Comparison of ENCODE assay signal across 13 cellular contexts in the genomic region with DNA sequence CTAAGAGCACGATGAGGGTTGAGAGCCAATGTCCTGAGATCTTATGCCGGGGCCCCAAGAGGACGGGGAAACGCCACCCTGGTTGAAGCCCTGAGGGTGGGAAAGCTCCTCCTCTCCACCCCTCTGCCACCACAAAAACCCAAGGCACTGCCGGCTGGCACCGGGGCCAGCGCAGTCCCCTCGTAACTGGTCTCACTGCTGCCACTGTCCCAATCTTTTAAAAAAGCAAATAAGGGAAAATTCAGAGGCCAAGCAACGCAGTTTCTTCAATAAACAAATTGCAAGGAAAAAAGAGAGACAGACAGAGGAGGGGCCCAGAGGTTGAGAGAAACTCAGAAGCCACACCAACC. TPM values are rescaled to one million over a fixed set of nuclear protein-coding genes. Genes with fewer than 3 reads are reported as not detected.
A peak's percentile ranks its signal among the peaks of the same experiment; 100 is the strongest.
DNase-seq lines count a peak whose midpoint lies in the region; ATAC-seq and TF ChIP-seq lines count a peak whose summit lies in the region.
"Had no signal": no experiment of that assay in that cellular context is flagged by ENCODE, and none has a peak within 500 bp of the region (broad histone marks: within the 10 kb centered on the region; RNA-seq: fewer than 3 reads in every experiment).

No MANE protein-coding gene starts in this region.

- H3K9me3 ChIP-seq in iPS DF 6.9 (ENCODE audit: control insufficient read depth, insufficient read depth, low read length), result no peaks in the 10 kb centered on the region
- no peaks in the 10 kb centered on the region for H3K9me3 ChIP-seq in left lung
- H3K9me3 ChIP-seq in tibial artery, result no peaks in the 10 kb centered on the region

- no CpG with 5 or more reads among the region's 9 CpGs for WGBS in iPS DF 6.9 (ENCODE audit: insufficient coverage, insufficient read length)

- H3K9me3 Mint-ChIP-seq in natural killer cell (no peaks in the 10 kb centered on the region), T-cell (no peaks in the 10 kb centered on the region), type B pancreatic cell (no peaks in the 10 kb centered on the region)
- no peaks in the 10 kb centered on the region for H3K9me3 Mint-ChIP-seq in natural killer cell treated with Interleukin-12 subunit alpha and Interleukin-12 subunit beta and Interleukin-15 and Interleukin-18, amount 100 ng/mL, for 72 hours

- H3K36me3 ChIP-seq in iPS DF 6.9 (ENCODE audit: control insufficient read depth, insufficient read depth, low read length), result no peaks in the 10 kb centered on the region; the same call in 1 of the 2 replicates
- no peaks in the 10 kb centered on the region for H3K36me3 ChIP-seq in left lung
- H3K36me3 ChIP-seq in tibial artery, result no peaks in the 10 kb centered on the region

- no peak for TF ChIP-seq CTCF in natural killer cell (IDR thresholded peaks at IDR 0.05)
- TF ChIP-seq CTCF in type B pancreatic cell (conservative IDR thresholded peaks at IDR 0.05), result no peak
- no peak for TF ChIP-seq CTCF in left lung (IDR thresholded peaks at IDR 0.05)
- TF ChIP-seq CTCF in tibial artery (IDR thresholded peaks at IDR 0.05), result no peak

- H3K4me3 ChIP-seq in iPS DF 6.9 (ENCODE audit: low read length) (peak overlapping the region; percentile 49; the same call in 1 of the 2 replicates), left lung (no peak overlapping the region), tibial artery (no peak overlapping the region)

- no peak for DNase-seq in natural killer cell
- no peak for DNase-seq in natural killer cell treated with Interleukin-12 subunit alpha and Interleukin-12 subunit beta and Interleukin-15 and Interleukin-18, amount 100 ng/mL, for 72 hours (ENCODE audit: low spot score)
- DNase-seq in T-cell, result no peak
- DNase-seq in iPS DF 6.9 (ENCODE audit: low read depth, low spot score), result no peak
- DNase-seq in type B pancreatic cell (ENCODE audit: extremely low spot score, unreplicated experiment), result no peak
- DNase-seq in left lung, result no peak
- DNase-seq in tibial artery, result no peak
- DNase-seq: NCI-H1092 treated with DMSO at 0.1 percent for 48 hours, NCI-H2227 treated with DMSO at 0.1 percent for 48 hours had no signal

- H3K27me3 ChIP-seq in iPS DF 6.9 (ENCODE audit: control insufficient read depth, insufficient read depth, low read length), result peaks cover 29% of the 10 kb centered on the region
- peaks cover 33 to 88% of the 10 kb centered on the region in 2 donors for H3K27me3 ChIP-seq in left lung
- peaks cover 0 to 87% of the 10 kb centered on the region in 2 donors for H3K27me3 ChIP-seq in tibial artery

- H3K4me1 Mint-ChIP-seq in natural killer cell (peaks cover 0 to 18% of the 10 kb centered on the region in 2 donors), T-cell (peaks cover 10 to 18% (median 12%) of the 10 kb centered on the region in 3 donors), type B pancreatic cell (ENCODE audit: unreplicated experiment) (peaks cover 6% of the 10 kb centered on the region)
- peaks cover 0 to 5% of the 10 kb centered on the region in 2 donors for H3K4me1 Mint-ChIP-seq in natural killer cell treated with Interleukin-12 subunit alpha and Interleukin-12 subunit beta and Interleukin-15 and Interleukin-18, amount 100 ng/mL, for 72 hours (ENCODE audit: low read depth in 2 of 2)

- ATAC-seq in natural killer cell (no peak), T-cell (replicated peaks in 1 of 4) (no peak), left lung (no peak), HG03045 (IDR thresholded peaks at IDR 0.05; ENCODE audit: unreplicated experiment) (no peak)
- ATAC-seq in natural killer cell treated with Interleukin-12 subunit alpha and Interleukin-12 subunit beta and Interleukin-15 and Interleukin-18, amount 100 ng/mL, for 72 hours, result no peak

- H3K4me1 ChIP-seq in iPS DF 6.9 (ENCODE audit: control insufficient read depth, insufficient read depth, low read length), result peaks cover 3% of the 10 kb centered on the region
- H3K4me1 ChIP-seq in left lung, result peaks cover 0 to 9% of the 10 kb centered on the region in 2 donors
- H3K4me1 ChIP-seq in tibial artery, result peaks cover 0 to 11% (median 0%) of the 10 kb centered on the region in 4 donors

- H3K27ac ChIP-seq in iPS DF 6.9 (ENCODE audit: low read length), result no peak overlapping the region
- H3K27ac ChIP-seq in left lung, result no peak overlapping the region
- no peak overlapping the region for H3K27ac ChIP-seq in tibial artery
- H3K27ac ChIP-seq: epithelial cell of prostate had no signal

- H3K27ac Mint-ChIP-seq in natural killer cell (no peak overlapping the region), T-cell (no peak overlapping the region), type B pancreatic cell (no peak overlapping the region)
- H3K27ac Mint-ChIP-seq in natural killer cell treated with Interleukin-12 subunit alpha and Interleukin-12 subunit beta and Interleukin-15 and Interleukin-18, amount 100 ng/mL, for 72 hours, result no peak overlapping the region

- H3K27me3 Mint-ChIP-seq in natural killer cell (ENCODE audit: low read depth in 2 of 2), result peaks cover 50 to 57% of the 10 kb centered on the region in 2 donors
- H3K27me3 Mint-ChIP-seq in natural killer cell treated with Interleukin-12 subunit alpha and Interleukin-12 subunit beta and Interleukin-15 and Interleukin-18, amount 100 ng/mL, for 72 hours, result peaks cover 45 to 53% of the 10 kb centered on the region in 2 donors
- peaks cover 46 to 58% of the 10 kb centered on the region in 2 donors for H3K27me3 Mint-ChIP-seq in T-cell
- peaks cover 82% of the 10 kb centered on the region for H3K27me3 Mint-ChIP-seq in type B pancreatic cell

- H3K36me3 Mint-ChIP-seq in natural killer cell (no peaks in the 10 kb centered on the region), T-cell (no peaks in the 10 kb centered on the region), type B pancreatic cell (no peaks in the 10 kb centered on the region)
- H3K36me3 Mint-ChIP-seq in natural killer cell treated with Interleukin-12 subunit alpha and Interleukin-12 subunit beta and Interleukin-15 and Interleukin-18, amount 100 ng/mL, for 72 hours, result no peaks in the 10 kb centered on the region

- POLR2A ChIA-PET in T-cell (lab: Charles Lee), result no interaction called here

- H3K4me3 Mint-ChIP-seq in natural killer cell (peak overlapping the region; percentile 37), T-cell (peak overlapping the region; percentile 66 to 75 (median 70)), type B pancreatic cell (peak overlapping the region; percentile 82)
- H3K4me3 Mint-ChIP-seq in natural killer cell treated with Interleukin-12 subunit alpha and Interleukin-12 subunit beta and Interleukin-15 and Interleukin-18, amount 100 ng/mL, for 72 hours, result no peak overlapping the region

- CTCF ChIA-PET in T-cell (lab: Charles Lee), result no interaction called here

- intact Hi-C loops in natural killer cell (cut with micrococcal nuclease) (no loop called here), left lung (cut with DNase I) (no loop called here), tibial artery (cut with DNase I; ENCODE audit: low total_unique reads) (no loop called here)

RNA-seq across cellular contexts. Expression of gene GRIN2C, which starts 6.7 kb away (rescaled TPM):
- total RNA-seq in natural killer cell (not detected), T-cell (not detected), type B pancreatic cell (ENCODE audit: low replicate concordance) (0.36 and 0.72 TPM in 2 replicates), left lung (under 1 TPM in 1 of 2 donors, not detected in 1; 0.26 TPM)
- total RNA-seq in natural killer cell treated with Interleukin-12 subunit alpha and Interleukin-12 subunit beta and Interleukin-15 and Interleukin-18, amount 100 ng/mL, for 72 hours, result not detected

RNA-seq across cellular contexts. Expression of gene FDXR, which starts 19.8 kb away (rescaled TPM):
- total RNA-seq in natural killer cell (1 to 10 TPM; 4.5 to 9.1 (median 7.8) TPM), T-cell (10 to 100 TPM in 3 of 5 donors, 1 to 10 TPM in 2; 4.2 to 20.7 (median 15.3) TPM), type B pancreatic cell (ENCODE audit: low replicate concordance) (28.1 and 44.4 TPM in 2 replicates), left lung (10 to 100 TPM in 1 of 2 donors, 1 to 10 TPM in 1; 7.7 to 17.2 TPM)
- total RNA-seq in natural killer cell treated with Interleukin-12 subunit alpha and Interleukin-12 subunit beta and Interleukin-15 and Interleukin-18, amount 100 ng/mL, for 72 hours, result 10 to 100 TPM in 1 of 2 donors, 1 to 10 TPM in 1; 9.8 to 16.7 TPM

RNA-seq across cellular contexts. Expression of gene FADS6, which starts 40.4 kb away (rescaled TPM):
- total RNA-seq in natural killer cell (not detected), T-cell (not detected), type B pancreatic cell (ENCODE audit: low replicate concordance) (0.82 and 2.7 TPM in 2 replicates), left lung (not detected)
- total RNA-seq in natural killer cell treated with Interleukin-12 subunit alpha and Interleukin-12 subunit beta and Interleukin-15 and Interleukin-18, amount 100 ng/mL, for 72 hours, result not detected
- total RNA-seq: lung microvascular endothelial cell, posterior vena cava had no signal
